ENCODE assay signal across 10 cellular contexts in the genomic region with DNA sequence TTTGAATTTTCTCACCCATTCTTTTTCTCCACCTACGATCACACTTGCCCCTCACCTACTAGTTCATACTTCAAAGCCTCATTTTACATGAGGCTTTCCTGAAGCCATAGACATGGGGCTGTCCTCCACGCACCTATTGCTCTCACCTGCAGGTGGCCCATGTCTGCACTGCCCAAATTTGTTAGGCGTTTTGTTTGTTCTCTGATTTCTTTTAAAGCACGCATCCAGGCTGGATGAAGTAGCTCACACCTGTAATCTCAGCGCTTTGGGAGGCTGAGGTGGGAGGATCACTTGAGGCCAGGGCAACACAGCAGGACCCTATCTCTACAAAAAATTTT.
DNase-seq lines count a peak whose midpoint lies in the region; ATAC-seq, FAIRE-seq and TF ChIP-seq lines count a peak whose summit lies in the region.
"Had no signal": no experiment of that assay in that cellular context is flagged by ENCODE, and none has a peak within 500 bp of the region (broad histone marks: within the 10 kb centered on the region; RNA-seq: fewer than 3 reads in every experiment).

No MANE protein-coding gene starts in this region.

- no peak overlapping the region for H2AFZ ChIP-seq in neural cell (ENCODE audit: low read depth, low read length)

- no peaks in the 10 kb centered on the region for H3K79me2 ChIP-seq in neural cell (replicated peaks; ENCODE audit: insufficient read depth, low read length)

- H3K4me3 ChIP-seq in neural cell (ENCODE audit: low read length) = no peak overlapping the region
- H3K4me3 ChIP-seq in lower leg skin (ENCODE audit: low read depth, poor library complexity, severe bottlenecking) = no peak overlapping the region

- no peak for TF ChIP-seq RAD21 in neural cell (conservative IDR thresholded peaks at IDR 0.05)

- H3K9me3 ChIP-seq in neural cell (ENCODE audit: low read length) = no peaks in the 10 kb centered on the region

- no peak for TF ChIP-seq EP300 in neural cell (conservative IDR thresholded peaks at IDR 0.05; ENCODE audit: poor library complexity, severe bottlenecking)

- no peak overlapping the region for H3K9ac ChIP-seq in neural cell (ENCODE audit: low read length)

- no peak overlapping the region for H3K4me2 ChIP-seq in neural cell (ENCODE audit: low read length)

- WGBS in lower leg skin, 2 donors = 90 to 92% methylated on average over 4 to 5 of the region's 5 CpGs

- TF ChIP-seq CTCF in neural cell (IDR thresholded peaks at IDR 0.05; ENCODE audit: poor library complexity, severe bottlenecking) (no peak), lower leg skin (IDR thresholded peaks at IDR 0.05) (no peak)

- intact Hi-C loops in lower leg skin (cut with DNase I; ENCODE audit: low total_unique reads) = no loop called here

- no peak for TF ChIP-seq POLR2A in lower leg skin (IDR thresholded peaks at IDR 0.05)

- no peaks in the 10 kb centered on the region for H3K36me3 ChIP-seq in neural cell (ENCODE audit: insufficient read depth, low read length)

- ATAC-seq in HG02678 (IDR thresholded peaks at IDR 0.05; ENCODE audit: unreplicated experiment) = peak; percentile 16

- no peaks in the 10 kb centered on the region for H3K27me3 ChIP-seq in neural cell (ENCODE audit: insufficient read depth, low read depth, low read length)

- no peaks in the 10 kb centered on the region for H4K20me1 ChIP-seq in neural cell (ENCODE audit: insufficient read depth)

- no peaks in the 10 kb centered on the region for H3K9me2 ChIP-seq in neural cell (ENCODE audit: insufficient read depth, low read length)

- peak overlapping the region; percentile 48 for H3K27ac ChIP-seq in neural cell (ENCODE audit: low read length)

- peak; percentile 35 for DNase-seq in activated CD4-positive, alpha-beta T cell treated with anti-CD3 and anti-CD28 coated beads for 48 hours
- no peak for DNase-seq in activated CD4-positive, alpha-beta T cell treated with anti-CD3 and anti-CD28 coated beads, Interleukin-2, amount 50 U/mL, for 48 hours
- peak; percentile 33 for DNase-seq in activated CD4-positive, alpha-beta T cell treated with anti-CD3 and anti-CD28 coated beads, Interleukin-2, amount 50 U/mL, for 1 hour
- no peak for DNase-seq in NK-92 treated with Interleukin-12 subunit alpha and Interleukin-12 subunit beta, amount 100 ng/mL, for 24 hours (lab: John Stamatoyannopoulos, UW)
- DNase-seq in RCC 7860 (ENCODE audit: low spot score) = no peak
- DNase-seq in lower leg skin (ENCODE audit: low spot score in 2 of 2) = no peak
- DNase-seq: ACHN, NCI-H345 had no signal

- no peak for FAIRE-seq in RCC 7860 (lab: Jason Lieb, UNC)

- H3F3A ChIP-seq in neural cell (ENCODE audit: insufficient read depth, low read length, poor library complexity, severe bottlenecking) = no peaks in the 10 kb centered on the region

TF ChIP-seq in neural cell, 6 proteins besides CTCF, POLR2A, EP300 and RAD21:
- TF ChIP-seq POLR2AphosphoS5 (IDR thresholded peaks at IDR 0.05) = no peak
- no peak for TF ChIP-seq EZH2 (IDR thresholded peaks at IDR 0.05; ENCODE audit: borderline replicate concordance, insufficient read depth, low read length, poor library complexity, severe bottlenecking)
- no peak for TF ChIP-seq REST (IDR thresholded peaks at IDR 0.05; ENCODE audit: borderline replicate concordance)
- no peak for TF ChIP-seq MXI1 (conservative IDR thresholded peaks at IDR 0.05; ENCODE audit: poor library complexity, severe bottlenecking)
- TF ChIP-seq TAF1 (IDR thresholded peaks at IDR 0.05; ENCODE audit: low read depth) = no peak
- no peak for TF ChIP-seq SMC3 (conservative IDR thresholded peaks at IDR 0.05; ENCODE audit: poor library complexity)

Comparison
In these comparisons a context has a peak if more than half of its experiments do, and no peak if none do; other contexts are left out.
1. DNase-seq: peak in activated CD4-positive, alpha-beta T cell treated with anti-CD3 and anti-CD28 coated beads for 48 hours (single experiment) and activated CD4-positive, alpha-beta T cell treated with anti-CD3 and anti-CD28 coated beads, Interleukin-2, amount 50 U/mL, for 1 hour (single experiment); none in activated CD4-positive, alpha-beta T cell treated with anti-CD3 and anti-CD28 coated beads, Interleukin-2, amount 50 U/mL, for 48 hours (0 of 2), NK-92 treated with Interleukin-12 subunit alpha and Interleukin-12 subunit beta, amount 100 ng/mL, for 24 hours (single experiment), RCC 7860 (single experiment) and lower leg skin (0 of 2).